In the genomic region with DNA sequence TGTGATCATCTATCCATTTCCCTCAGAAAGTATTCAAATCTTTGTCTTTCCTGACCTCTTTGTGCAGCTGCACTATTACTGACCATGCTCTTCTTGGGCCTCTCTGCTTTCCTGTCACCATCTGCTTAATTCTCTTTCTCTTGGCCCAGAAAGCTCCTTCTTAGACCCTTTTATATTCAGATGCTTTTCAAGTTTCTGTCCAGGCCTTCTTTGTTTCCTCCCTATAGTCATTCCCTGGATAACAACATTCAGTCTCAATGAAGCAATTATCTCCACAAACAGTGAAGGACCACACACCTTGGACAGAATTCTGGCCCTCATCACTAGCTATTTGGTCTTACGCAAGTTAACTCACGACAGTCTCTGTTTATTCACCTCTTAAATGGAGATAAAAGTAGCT, we compare ENCODE assay signal across 27 cellular contexts.
DNase-seq lines count a peak whose midpoint lies in the region; ATAC-seq, FAIRE-seq and TF ChIP-seq lines count a peak whose summit lies in the region.
"Had no signal": no experiment of that assay in that cellular context is flagged by ENCODE, and none has a peak within 500 bp of the region (broad histone marks: within the 10 kb centered on the region; RNA-seq: fewer than 3 reads in every experiment).

No MANE protein-coding gene starts in this region.

- H3K4me3 Mint-ChIP-seq in CD4-positive, CD25-positive, alpha-beta regulatory T cell = no peak overlapping the region
- no peak overlapping the region for H3K4me3 Mint-ChIP-seq in nephron progenitor cell
- H3K4me3 Mint-ChIP-seq in activated CD4-positive, alpha-beta T cell treated with anti-CD3 and anti-CD28 coated beads, Interleukin-2, amount 10 ng/mL, durations not matched to agents 7 days and 5 days = no peak overlapping the region
- H3K4me3 Mint-ChIP-seq: activated CD4-positive, alpha-beta T cell treated with anti-CD3 and anti-CD28 coated beads for 36 hours; activated naive CD8-positive, alpha-beta T cell treated with anti-CD3 and anti-CD28 coated beads, Interleukin-2, amount 10 ng/mL, durations not matched to agents 7 days and 5 days; T-helper 2 cell treated with Interferon-gamma antibody and Interleukin-4, amounts not matched to agents 5 μg/mL and 100 μg/mL, for 36 hours had no signal

- TF ChIP-seq RAD21 in K562 (CRISPR knock-in tag; conservative IDR thresholded peaks at IDR 0.05 in 1 of 2, IDR thresholded peaks at IDR 0.05 in 1 of 2) = no peak

- CTCF ChIA-PET in K562 (lab: Yijun Ruan, JAX; ENCODE audit: low intra/inter-chr PET ratio) = interaction anchor here (0.6 kb wide), 1 partner anchor 614 kb away, joined by 3 read pairs; no protein-coding TSS in a partner anchor
- CTCF ChIA-PET in activated CD4-positive, alpha-beta T cell treated with anti-CD3 and anti-CD28 coated beads, Interleukin-2, amount 10 ng/mL, durations not matched to agents 7 days and 5 days (lab: Charles Lee) = no interaction called here

- FAIRE-seq in K562 (lab: Jason Lieb, UNC) = no peak
- FAIRE-seq: A549, astrocyte, GM18507, islet of Langerhans had no signal

- H3K79me2 ChIP-seq in K562 (ENCODE audit: control insufficient read depth, insufficient read depth, low read length) = 0 out of 3 replicates have a peak, but pooled peaks cover 2% of the 10 kb centered on the region

- no peak overlapping the region for H3K27ac ChIP-seq in CD4-positive, CD25-positive, alpha-beta regulatory T cell (ENCODE audit: insufficient read depth, low read length, poor library complexity, severe bottlenecking)
- H3K27ac ChIP-seq in K562 (ENCODE audit: extremely low read depth, low read depth, low read length) = no peak overlapping the region
- H3K27ac ChIP-seq: A549, Peyer's patch, psoas muscle, upper lobe of right lung had no signal

- H3K9me3 ChIP-seq in CD4-positive, CD25-positive, alpha-beta regulatory T cell (ENCODE audit: control insufficient read depth in 2 of 2, low read length in 2 of 2) = no peaks in the 10 kb centered on the region
- no peaks in the 10 kb centered on the region; the same call in 1 of the 2 replicates for H3K9me3 ChIP-seq in K562 (replicated peaks; ENCODE audit: control insufficient read depth, insufficient read depth, low read depth, low read length)
- H3K9me3 ChIP-seq: A549, Peyer's patch, psoas muscle, upper lobe of right lung had no signal

- no peak overlapping the region for H3K4me3 ChIP-seq in CD4-positive, CD25-positive, alpha-beta regulatory T cell (ENCODE audit: low read depth, low read length)
- H3K4me3 ChIP-seq in H7 (ENCODE audit: insufficient read depth, low read depth, low read length) = no peak overlapping the region
- H3K4me3 ChIP-seq in K562 = no peak overlapping the region
- H3K4me3 ChIP-seq: A549, Peyer's patch, psoas muscle, upper lobe of right lung had no signal

- DNase-seq in CD4-positive, CD25-positive, alpha-beta regulatory T cell = no peak
- peak; percentile 20 for DNase-seq in H7
- DNase-seq in K562 (ENCODE audit: extremely low read depth in 1 of 4, low spot score in 3 of 4) = no peak
- no peak for DNase-seq in nephron progenitor cell
- no peak for DNase-seq in activated CD4-positive, alpha-beta T cell treated with anti-CD3 and anti-CD28 coated beads, Interleukin-2, amount 10 ng/mL, durations not matched to agents 7 days and 5 days
- no peak for DNase-seq in activated CD4-positive, CD25-positive, alpha-beta regulatory T cell (lab: John Stamatoyannopoulos, UW)
- DNase-seq in HK-2 (ENCODE audit: unreplicated experiment) = no peak
- DNase-seq: activated CD4-positive, alpha-beta T cell treated with anti-CD3 and anti-CD28 coated beads for 36 hours; activated effector memory CD4-positive, alpha-beta T cell treated with Interleukin-2 at 50 U/mL for 16 hours; activated naive CD8-positive, alpha-beta T cell treated with anti-CD3 and anti-CD28 coated beads, Interleukin-2, amount 10 ng/mL, durations not matched to agents 7 days and 5 days; cortex of kidney; effector memory CD4-positive, alpha-beta T cell; HCEC 1CT; NCI-H146; NCI-H226; Peyer's patch; psoas muscle; SHP77 treated with DMSO at 0.1 percent for 48 hours; stimulated activated naive CD4-positive, alpha-beta T cell; upper lobe of right lung had no signal

- no peaks in the 10 kb centered on the region for H3K4me1 ChIP-seq in CD4-positive, CD25-positive, alpha-beta regulatory T cell (ENCODE audit: control insufficient read depth, insufficient read depth, low read length, poor library complexity, severe bottlenecking)
- H3K4me1 ChIP-seq in K562 (replicated peaks in 1 of 2; ENCODE audit: control insufficient read depth in 2 of 2, insufficient read depth in 2 of 2, low read length in 2 of 2) = peaks cover 0 to 20% of the 10 kb centered on the region in 2 experiments; a peak in 2 of 5 replicates
- H3K4me1 ChIP-seq: Peyer's patch, psoas muscle had no signal

- 63% methylated on average over 2 of the region's 2 CpGs for WGBS in K562 (ENCODE audit: insufficient coverage, low coverage, missing lambda C conversion rate)

- peak overlapping the region; percentile 3 to 83 (median 20) for H3K27ac Mint-ChIP-seq in CD4-positive, CD25-positive, alpha-beta regulatory T cell
- H3K27ac Mint-ChIP-seq in nephron progenitor cell = peak overlapping the region; percentile 1
- H3K27ac Mint-ChIP-seq in activated CD4-positive, alpha-beta T cell treated with anti-CD3 and anti-CD28 coated beads, Interleukin-2, amount 10 ng/mL, durations not matched to agents 7 days and 5 days = no peak overlapping the region
- H3K27ac Mint-ChIP-seq: activated CD4-positive, alpha-beta T cell treated with anti-CD3 and anti-CD28 coated beads for 36 hours; activated naive CD8-positive, alpha-beta T cell treated with anti-CD3 and anti-CD28 coated beads, Interleukin-2, amount 10 ng/mL, durations not matched to agents 7 days and 5 days; T-helper 2 cell treated with Interferon-gamma antibody and Interleukin-4, amounts not matched to agents 5 μg/mL and 100 μg/mL, for 36 hours had no signal

- H3K9me1 ChIP-seq in K562 (ENCODE audit: control insufficient read depth, insufficient read depth, low read length) = no peaks in the 10 kb centered on the region

- TF ChIP-seq CTCF in K562 (IDR thresholded peaks at IDR 0.05 in 2 of 3, conservative IDR thresholded peaks at IDR 0.05 in 1 of 3; ENCODE audit: insufficient read depth in 2 of 3, low read depth in 1 of 3, low read length in 3 of 3) (no peak), nephron progenitor cell (IDR thresholded peaks at IDR 0.05) (no peak)

- no peaks in the 10 kb centered on the region for H3K36me3 ChIP-seq in CD4-positive, CD25-positive, alpha-beta regulatory T cell (ENCODE audit: control insufficient read depth, insufficient read depth, low read length)
- H3K36me3 ChIP-seq in H7 (replicated peaks; ENCODE audit: control insufficient read depth, insufficient read depth, low read length) (no peaks in the 10 kb centered on the region), K562 (ENCODE audit: control insufficient read depth, insufficient read depth, low read length) (no peaks in the 10 kb centered on the region)
- H3K36me3 ChIP-seq: Peyer's patch, upper lobe of right lung had no signal

- no peak for TF ChIP-seq POLR2A in K562 (conservative IDR thresholded peaks at IDR 0.05)

- H3K27me3 Mint-ChIP-seq in CD4-positive, CD25-positive, alpha-beta regulatory T cell = no peaks in the 10 kb centered on the region
- no peaks in the 10 kb centered on the region for H3K27me3 Mint-ChIP-seq in nephron progenitor cell (ENCODE audit: low read depth, poor library complexity)
- no peaks in the 10 kb centered on the region for H3K27me3 Mint-ChIP-seq in activated CD4-positive, alpha-beta T cell treated with anti-CD3 and anti-CD28 coated beads, Interleukin-2, amount 10 ng/mL, durations not matched to agents 7 days and 5 days
- H3K27me3 Mint-ChIP-seq: activated CD4-positive, alpha-beta T cell treated with anti-CD3 and anti-CD28 coated beads for 36 hours; activated naive CD8-positive, alpha-beta T cell treated with anti-CD3 and anti-CD28 coated beads, Interleukin-2, amount 10 ng/mL, durations not matched to agents 7 days and 5 days had no signal

- ATAC-seq in CD4-positive, CD25-positive, alpha-beta regulatory T cell (ENCODE audit: low read depth in 2 of 2) = no peak
- ATAC-seq in K562 (no peak), GM21619 (IDR thresholded peaks at IDR 0.05; ENCODE audit: unreplicated experiment) (no peak)
- ATAC-seq: A549; activated CD4-positive, alpha-beta T cell treated with anti-CD3 and anti-CD28 coated beads for 36 hours; left lobe of liver; psoas muscle; upper lobe of right lung had no signal

- peaks cover 10 to 28% (median 13%) of the 10 kb centered on the region in 4 donors for H3K4me1 Mint-ChIP-seq in CD4-positive, CD25-positive, alpha-beta regulatory T cell
- H3K4me1 Mint-ChIP-seq in nephron progenitor cell = peaks cover 4% of the 10 kb centered on the region
- H3K4me1 Mint-ChIP-seq in activated CD4-positive, alpha-beta T cell treated with anti-CD3 and anti-CD28 coated beads, Interleukin-2, amount 10 ng/mL, durations not matched to agents 7 days and 5 days = no peaks in the 10 kb centered on the region
- H3K4me1 Mint-ChIP-seq: activated naive CD8-positive, alpha-beta T cell treated with anti-CD3 and anti-CD28 coated beads, Interleukin-2, amount 10 ng/mL, durations not matched to agents 7 days and 5 days had no signal

- TF ChIP-seq EP300 in K562 (IDR thresholded peaks at IDR 0.05; ENCODE audit: low read length) = no peak

- POLR2A ChIA-PET in K562 (lab: Yijun Ruan, JAX) = interaction anchor here (0.6 to 1.0 kb wide), 3 partner anchors 16 to 63 kb away, joined by 3 read pairs; no protein-coding TSS in a partner anchor
- POLR2A ChIA-PET in activated CD4-positive, alpha-beta T cell treated with anti-CD3 and anti-CD28 coated beads, Interleukin-2, amount 10 ng/mL, durations not matched to agents 7 days and 5 days (lab: Charles Lee) = no interaction called here

- no peaks in the 10 kb centered on the region for H4K20me1 ChIP-seq in K562 (replicated peaks; ENCODE audit: control insufficient read depth, insufficient read depth, low read length)

- in situ Hi-C loops in K562 (cut with MboI) = no loop called here

- BruUV-seq in K562 (replicated peaks; lab: Mats Ljungman, UMichigan) = no TSS peak

- intact Hi-C loops in K562 (cut with micrococcal nuclease) = no loop called here

- no peak overlapping the region for H3K9ac ChIP-seq in K562 (ENCODE audit: insufficient read depth in 1 of 2, low read depth in 2 of 2, low read length in 2 of 2)

- no peaks in the 10 kb centered on the region for H3K27me3 ChIP-seq in CD4-positive, CD25-positive, alpha-beta regulatory T cell (ENCODE audit: control insufficient read depth, insufficient read depth, low read length)
- H3K27me3 ChIP-seq in H7 (ENCODE audit: control insufficient read depth, insufficient read depth, low read length) (no peaks in the 10 kb centered on the region), K562 (ENCODE audit: control insufficient read depth in 2 of 2, insufficient read depth in 2 of 2, low read length in 2 of 2) (no peaks in the 10 kb centered on the region)
- H3K27me3 ChIP-seq: Peyer's patch, upper lobe of right lung had no signal

- H3K4me2 ChIP-seq in K562 (ENCODE audit: insufficient read depth, low read length) = no peak overlapping the region
- H3K4me2 ChIP-seq: A549 had no signal

- peaks cover 8% of the 10 kb centered on the region for H3K36me3 Mint-ChIP-seq in CD4-positive, CD25-positive, alpha-beta regulatory T cell
- H3K36me3 Mint-ChIP-seq in nephron progenitor cell (ENCODE audit: low read depth) = peaks cover 15% of the 10 kb centered on the region
- no peaks in the 10 kb centered on the region for H3K36me3 Mint-ChIP-seq in activated CD4-positive, alpha-beta T cell treated with anti-CD3 and anti-CD28 coated beads, Interleukin-2, amount 10 ng/mL, durations not matched to agents 7 days and 5 days (ENCODE audit: low read depth)

- H3K9me3 Mint-ChIP-seq in CD4-positive, CD25-positive, alpha-beta regulatory T cell = peaks cover 0 to 3% (median 0%) of the 10 kb centered on the region in 7 donors
- H3K9me3 Mint-ChIP-seq in nephron progenitor cell = peaks cover 11% of the 10 kb centered on the region
- peaks cover 2% of the 10 kb centered on the region for H3K9me3 Mint-ChIP-seq in activated CD4-positive, alpha-beta T cell treated with anti-CD3 and anti-CD28 coated beads, Interleukin-2, amount 10 ng/mL, durations not matched to agents 7 days and 5 days
- H3K9me3 Mint-ChIP-seq: T-helper 2 cell treated with Interferon-gamma antibody and Interleukin-4, amounts not matched to agents 5 μg/mL and 100 μg/mL, for 36 hours had no signal

- H2AFZ ChIP-seq in K562 (ENCODE audit: low read depth, low read length) = no peak overlapping the region
